19 cellular contexts compared by ENCODE assay signal in the genomic region with DNA sequence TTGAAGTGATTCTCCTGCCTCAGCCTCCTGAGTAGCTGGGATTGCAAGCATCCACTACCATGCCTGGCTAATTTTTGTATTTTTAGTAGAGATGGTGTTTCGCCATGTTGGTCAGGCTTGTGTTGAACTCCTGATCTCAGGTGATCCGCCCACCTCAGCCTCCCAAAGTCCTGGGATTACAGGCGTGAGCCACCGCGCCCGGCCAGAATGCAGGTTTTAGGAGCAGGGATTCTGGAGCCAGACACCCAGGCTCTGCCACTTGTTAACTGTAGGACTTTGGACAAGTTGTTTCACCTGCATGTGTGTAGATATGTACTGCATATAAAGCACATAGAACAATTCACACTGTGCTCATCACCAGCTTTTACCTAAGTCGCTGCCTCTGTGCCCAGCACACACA. TPM values are rescaled to one million over a fixed set of nuclear protein-coding genes. Genes with fewer than 3 reads are reported as not detected.
"Had no signal": no experiment of that assay in that cellular context is flagged by ENCODE, and none has a peak within 500 bp of the region (broad histone marks: within the 10 kb centered on the region; RNA-seq: fewer than 3 reads in every experiment).

No MANE protein-coding gene starts in this region.

RNA-seq across cellular contexts. Expression of a gene that starts 14.7 kb away (rescaled TPM):
- total RNA-seq: activated CD4-positive, alpha-beta memory T cell treated with anti-CD3 and anti-CD28 coated beads for 36 hours; activated CD4-positive, alpha-beta T cell treated with anti-CD3 and anti-CD28 coated beads, Interleukin-2, amount 10 ng/mL, durations not matched to agents 24 days and 14 days; activated CD8-positive, alpha-beta memory T cell treated with anti-CD3 and anti-CD28 coated beads, Interleukin-2, amount 10 ng/mL, durations not matched to agents 7 days and 5 days; activated CD8-positive, alpha-beta T cell treated with anti-CD3 and anti-CD28 coated beads, Interleukin-2, amount 10 ng/mL, durations not matched to agents 7 days and 5 days; activated T-cell treated with anti-CD3 and anti-CD28 coated beads, Interleukin-2, amount 50 U/mL, for 4 hours; activated T-cell treated with anti-CD3 and anti-CD28 coated beads, Interleukin-2, amount 50 U/mL, for 72 hours; activated T-helper 1 cell treated with anti-CD3 and anti-CD28 coated beads, Interleukin-12 subunit alpha, Interleukin-12 subunit beta, Interleukin-2, Interleukin-4 antibody, amounts not matched to agents 30 ng/mL and 10 ng/mL and 1 ng/mL, durations not matched to agents 14 hours and 24 hours and 36 hours; activated T-helper 17 cell treated with anti-CD3 and anti-CD28 coated beads, Interleukin-2, amount 50 U/mL, for 72 hours; adrenal gland; aorta; astrocyte; body of pancreas; breast epithelium; chondrocyte; T-cell; T-helper 1 cell treated with Interleukin-12 subunit alpha and Interleukin-12 subunit beta and Interleukin-4 antibody, amounts not matched to agents 30 ng/mL and 1 ng/mL, for 36 hours; T-helper 17 cell; T-helper 2 cell treated with Interferon-gamma antibody and Interleukin-4, amounts not matched to agents 100 ng/mL and 5 ng/mL, for 36 hours; WTC11 had no signal
